12 cellular contexts compared by ENCODE assay signal in genomic region chr10:49381111-49381900, GRCh38. TPM values are rescaled to one million over a fixed set of nuclear protein-coding genes. Genes with fewer than 3 reads are reported as not detected.
A peak's percentile ranks its signal among the peaks of the same experiment; 100 is the strongest.
DNase-seq lines count a peak whose midpoint lies in the region; TF ChIP-seq lines count a peak whose summit lies in the region.
"Had no signal": no experiment of that assay in that cellular context is flagged by ENCODE, and none has a peak within 500 bp of the region (broad histone marks: within the 10 kb centered on the region; RNA-seq: fewer than 3 reads in every experiment).

No MANE protein-coding gene starts in this region.

- no peak overlapping the region for H2AK5ac ChIP-seq in neuronal stem cell (ENCODE audit: low read depth, low read length)

- H4K91ac ChIP-seq in neuronal stem cell (ENCODE audit: low read depth, low read length, poor library complexity), result no peak overlapping the region

- H3K27me3 ChIP-seq in neuronal stem cell (ENCODE audit: control insufficient read depth in 3 of 3, insufficient read depth in 3 of 3, low read depth in 1 of 3, low read length in 3 of 3), result peaks cover 0 to 20% (median 0%) of the 10 kb centered on the region in 3 experiments

- H2BK5ac ChIP-seq in neuronal stem cell (ENCODE audit: low read length), result peak overlapping the region; percentile 27

- H3K14ac ChIP-seq in neuronal stem cell (ENCODE audit: low read length), result no peak overlapping the region

- H3K4me2 ChIP-seq in neuronal stem cell (ENCODE audit: insufficient read depth, low read length, poor library complexity, severe bottlenecking), result no peak overlapping the region
- H3K4me2 ChIP-seq: A549 had no signal

- no peak overlapping the region for H2BK12ac ChIP-seq in neuronal stem cell (ENCODE audit: low read length)

- H3K27ac ChIP-seq in coronary artery, result no peak overlapping the region
- H3K27ac ChIP-seq in neuronal stem cell (replicated peaks; ENCODE audit: low read length), result no peak overlapping the region
- H3K27ac ChIP-seq: A549 had no signal

- H3K36me3 ChIP-seq in neuronal stem cell (replicated peaks in 1 of 2; ENCODE audit: control insufficient read depth in 2 of 2, insufficient read depth in 2 of 2, low read length in 2 of 2), result no peaks in the 10 kb centered on the region

- no peak overlapping the region for H3K18ac ChIP-seq in neuronal stem cell (ENCODE audit: low read length)

- DNase-seq in D341Med (ENCODE audit: low spot score) (peak; percentile 24), coronary artery (ENCODE audit: low spot score) (peak; percentile 58), neuronal stem cell (ENCODE audit: low spot score) (no peak), T-helper 9 cell (no peak), GM03348 (ENCODE audit: low spot score) (no peak)
- no peak for DNase-seq in stimulated activated CD4-positive, alpha-beta T cell treated with anti-CD3 and anti-CD28 coated beads, Interleukin-12 subunit alpha, Interleukin-12 subunit beta, amount 100 ng/mL, for 4 hours
- DNase-seq: CD4-positive, CD25-positive, alpha-beta regulatory T cell; DMS79; HCEC 1CT; HFFc6 had no signal

- no peak overlapping the region for H2BK120ac ChIP-seq in neuronal stem cell (ENCODE audit: low read depth, low read length)

- H3K9ac ChIP-seq in neuronal stem cell (ENCODE audit: low read depth, low read length, poor library complexity), result no peak overlapping the region

- H3K23ac ChIP-seq in neuronal stem cell (ENCODE audit: low read depth, low read length, poor library complexity), result no peak overlapping the region

- H4K8ac ChIP-seq in neuronal stem cell (ENCODE audit: low read depth, low read length), result no peak overlapping the region

- no peak overlapping the region for H2AFZ ChIP-seq in neuronal stem cell (ENCODE audit: low read length)

- no peak overlapping the region for H3K4me3 ChIP-seq in coronary artery
- no peak overlapping the region for H3K4me3 ChIP-seq in neuronal stem cell (ENCODE audit: low read length in 2 of 2)
- H3K4me3 ChIP-seq: A549 had no signal

- H3K4me1 ChIP-seq in neuronal stem cell (ENCODE audit: control insufficient read depth in 2 of 2, insufficient read depth in 1 of 2, low read depth in 1 of 2, low read length in 2 of 2), result no peaks in the 10 kb centered on the region
- H3K4me1 ChIP-seq: A549 had no signal

- TF ChIP-seq CTCF in coronary artery (IDR thresholded peaks at IDR 0.05), result no peak

- H2BK15ac ChIP-seq in neuronal stem cell (ENCODE audit: low read length), result no peak overlapping the region

- H3K9me3 ChIP-seq in neuronal stem cell (replicated peaks in 1 of 2; ENCODE audit: control insufficient read depth in 2 of 2, insufficient read depth in 1 of 2, low read depth in 1 of 2, low read length in 2 of 2), result no peaks in the 10 kb centered on the region
- H3K9me3 ChIP-seq: A549 had no signal

- no peak overlapping the region for H3K4ac ChIP-seq in neuronal stem cell (ENCODE audit: low read length)

- no peaks in the 10 kb centered on the region for H3K79me1 ChIP-seq in neuronal stem cell (ENCODE audit: low read depth, low read length)

- no CpG with 5 or more reads among the region's 14 CpGs for WGBS in neuronal stem cell (ENCODE audit: extremely low coverage in 2 of 2, insufficient read length in 2 of 2, insufficient replicate concordance in 1 of 2), 2 donors

RNA-seq across cellular contexts. Expression of gene DRGX, which starts 14.6 kb away (rescaled TPM):
- not detected for polyA plus RNA-seq in neuronal stem cell (2013, experiment 1 of 2)
- polyA plus RNA-seq in neuronal stem cell (2013, experiment 2 of 2), result not detected
- polyA plus RNA-seq: A549; CD4-positive, CD25-positive, alpha-beta regulatory T cell; IgD-negative memory B cell had no signal

Comparison
In these comparisons a context has a peak if more than half of its experiments do, and no peak if none do; other contexts are left out.
1. DNase-seq: peak in D341Med (single experiment) and coronary artery (single experiment); none in neuronal stem cell (single experiment), T-helper 9 cell (single experiment), stimulated activated CD4-positive, alpha-beta T cell treated with anti-CD3 and anti-CD28 coated beads, Interleukin-12 subunit alpha, Interleukin-12 subunit beta, amount 100 ng/mL, for 4 hours (single experiment) and GM03348 (single experiment).